15 cellular contexts compared by ENCODE assay signal in genomic region chr3:101816215-101817149, GRCh38. TPM values are rescaled to one million over a fixed set of nuclear protein-coding genes. Genes with fewer than 3 reads are reported as not detected.
DNase-seq lines count a peak whose midpoint lies in the region; ATAC-seq, FAIRE-seq and TF ChIP-seq lines count a peak whose summit lies in the region.
"Had no signal": no experiment of that assay in that cellular context is flagged by ENCODE, and none has a peak within 500 bp of the region (broad histone marks: within the 10 kb centered on the region; RNA-seq: fewer than 3 reads in every experiment).

No MANE protein-coding gene starts in this region.

- 73% methylated on average over 4 of the region's 4 CpGs for WGBS in esophagus muscularis mucosa
- 62 to 63% methylated on average over 4 of the region's 4 CpGs for WGBS in tibial nerve, 2 donors

- peaks cover 8% of the 10 kb centered on the region for H3K36me3 ChIP-seq in RWPE2 (ENCODE audit: low read depth)
- peaks cover under 1 to 28% (median 23%) of the 10 kb centered on the region in 4 donors for H3K36me3 ChIP-seq in esophagus muscularis mucosa
- H3K36me3 ChIP-seq in neutrophil = peaks cover 8% of the 10 kb centered on the region
- peaks cover 0 to 38% (median 0%) of the 10 kb centered on the region in 3 donors for H3K36me3 ChIP-seq in tibial nerve

- FAIRE-seq in GM19239 (lab: Jason Lieb, UNC) = peak; percentile 71

- peaks cover 6% of the 10 kb centered on the region for H3K4me1 ChIP-seq in RWPE2 (ENCODE audit: insufficient read depth, poor library complexity, severe bottlenecking)
- H3K4me1 ChIP-seq in esophagus muscularis mucosa = peaks cover 9 to 34% (median 27%) of the 10 kb centered on the region in 4 donors
- H3K4me1 ChIP-seq in neutrophil (ENCODE audit: control insufficient read depth in 1 of 2, insufficient read depth in 1 of 2, low read depth in 1 of 2, low read length in 1 of 2) = peaks cover 37 to 38% of the 10 kb centered on the region in 2 experiments
- peaks cover 0 to 24% (median 0%) of the 10 kb centered on the region in 4 donors for H3K4me1 ChIP-seq in tibial nerve

- intact Hi-C loops in esophagus muscularis mucosa (cut with DNase I) = loop anchor here (10.0 kb wide), 1 partner anchor 158 kb away; no protein-coding TSS in a partner anchor

- H3K9me3 ChIP-seq in RWPE2 (ENCODE audit: severe bottlenecking) = no peaks in the 10 kb centered on the region
- no peaks in the 10 kb centered on the region for H3K9me3 ChIP-seq in esophagus muscularis mucosa
- no peaks in the 10 kb centered on the region for H3K9me3 ChIP-seq in neutrophil
- H3K9me3 ChIP-seq in tibial nerve = no peaks in the 10 kb centered on the region
- H3K9me3 ChIP-seq: gastrocnemius medialis, stomach had no signal

- DNase-seq in GM19239 (ENCODE audit: insufficient read length, low spot score) (no peak), RWPE2 (ENCODE audit: low spot score) (no peak), esophagus muscularis mucosa (ENCODE audit: extremely low spot score) (no peak), tibial nerve (ENCODE audit: low spot score in 2 of 2) (no peak), NCI-H82 (lab: John Stamatoyannopoulos, UW) (no peak)
- DNase-seq: activated CD4-positive, alpha-beta memory T cell treated with anti-CD3 and anti-CD28 coated beads for 36 hours; anterior cingulate cortex; dorsolateral prefrontal cortex; gastrocnemius medialis; stomach; T1000 had no signal

- H3K27me3 ChIP-seq in RWPE2 (ENCODE audit: insufficient read depth, poor library complexity, severe bottlenecking) (no peaks in the 10 kb centered on the region), esophagus muscularis mucosa (no peaks in the 10 kb centered on the region), neutrophil (no peaks in the 10 kb centered on the region), tibial nerve (no peaks in the 10 kb centered on the region)
- H3K27me3 ChIP-seq: BLaER1 treated with 17β-estradiol and CSF1 and Interleukin-3, amounts not matched to agents 10 nM and 100 nM; dorsolateral prefrontal cortex; gastrocnemius medialis; stomach had no signal

- TF ChIP-seq POLR2A in esophagus muscularis mucosa (IDR thresholded peaks at IDR 0.05; ENCODE audit: low read depth) (no peak), tibial nerve (IDR thresholded peaks at IDR 0.05) (no peak)

- H3K27ac ChIP-seq in RWPE2 (ENCODE audit: poor library complexity, severe bottlenecking) (peak overlapping the region; percentile 27), esophagus muscularis mucosa (replicated peaks in 1 of 4) (peak overlapping the region in 3 of 4 donors; percentile 21 to 43 (median 30)), neutrophil (peak overlapping the region; percentile 84), tibial nerve (peak overlapping the region in 1 of 4 donors; percentile 0)
- H3K27ac ChIP-seq: BLaER1 treated with 17β-estradiol and CSF1 and Interleukin-3, amounts not matched to agents 10 nM and 100 nM; dorsolateral prefrontal cortex; stomach had no signal

- TF ChIP-seq EP300 in esophagus muscularis mucosa (IDR thresholded peaks at IDR 0.05) (no peak), tibial nerve (IDR thresholded peaks at IDR 0.05) (no peak)

- H3K4me3 ChIP-seq in RWPE2 (ENCODE audit: severe bottlenecking) = no peak overlapping the region
- no peak overlapping the region for H3K4me3 ChIP-seq in esophagus muscularis mucosa
- H3K4me3 ChIP-seq in neutrophil (ENCODE audit: low read depth in 1 of 2, low read length in 1 of 2) = no peak overlapping the region
- H3K4me3 ChIP-seq in tibial nerve = no peak overlapping the region
- H3K4me3 ChIP-seq: BLaER1 treated with 17β-estradiol and CSF1 and Interleukin-3, amounts not matched to agents 10 nM and 100 nM; dorsolateral prefrontal cortex; gastrocnemius medialis; stomach had no signal

- no peak for TF ChIP-seq CTCF in RWPE2 (IDR thresholded peaks at IDR 0.05; ENCODE audit: poor library complexity, severe bottlenecking)
- TF ChIP-seq CTCF in esophagus muscularis mucosa (IDR thresholded peaks at IDR 0.05) = no peak
- TF ChIP-seq CTCF in neutrophil (IDR thresholded peaks at IDR 0.05) = no peak
- no peak for TF ChIP-seq CTCF in tibial nerve (IDR thresholded peaks at IDR 0.05)

- peak; percentile 90 for ATAC-seq in RWPE2 (ENCODE audit: low read depth)
- no peak for ATAC-seq in HG03457 (IDR thresholded peaks at IDR 0.05; ENCODE audit: unreplicated experiment)
- ATAC-seq in GM21390 (IDR thresholded peaks at IDR 0.05; ENCODE audit: unreplicated experiment) = no peak
- ATAC-seq: gastrocnemius medialis had no signal

RNA-seq across cellular contexts. Expression of gene NFKBIZ, which starts 32.8 kb away (rescaled TPM):
- total RNA-seq in esophagus muscularis mucosa (100 to 1,000 TPM in 1 of 4 donors, 10 to 100 TPM in 3; 49.8 to 103 (median 95.4) TPM), tibial nerve (100 to 1,000 TPM in 1 of 4 donors, 10 to 100 TPM in 3; 81.3 to 161 (median 95.1) TPM)

RNA-seq across cellular contexts. Expression of gene NXPE3, which starts 37.5 kb away (rescaled TPM):
- total RNA-seq in esophagus muscularis mucosa (10 to 100 TPM; 12.4 to 19.5 (median 17.8) TPM), tibial nerve (10 to 100 TPM; 14.4 to 23.4 (median 18.0) TPM)
